19 cellular contexts compared by ENCODE assay signal in genomic region chr11:129591527-129591926, GRCh38.
"Had no signal": no experiment of that assay in that cellular context is flagged by ENCODE, and none has a peak within 500 bp of the region (broad histone marks: within the 10 kb centered on the region; RNA-seq: fewer than 3 reads in every experiment).

No MANE protein-coding gene starts in this region.

- H3K9me3 ChIP-seq: SK-N-SH had no signal

- H3K4me2 ChIP-seq: SK-N-SH had no signal

- FAIRE-seq: RCC 7860 had no signal

- DNase-seq: KBM-7, MV-4-11, NCI-H1048, NCI-H1105, NCI-H1417, NCI-H1436 treated with DMSO at 0.1 percent for 48 hours, NCI-H1694, NCI-H1930, NCI-H2081, NCI-H2107, NCI-H226, NCI-H446, NCI-H510A, NCI-H524 treated with DMSO at 0.1 percent for 48 hours, NCI-H69, NCI-H774, SHP77, SK-N-SH had no signal

- H3K9ac ChIP-seq: SK-N-SH had no signal
